In genomic region chr10:77915299-77916105, GRCh38 we compare ENCODE assay signal across 23 cellular contexts. TPM values are rescaled to one million over a fixed set of nuclear protein-coding genes. Genes with fewer than 3 reads are reported as not detected.
DNase-seq lines count a peak whose midpoint lies in the region; ATAC-seq, FAIRE-seq and TF ChIP-seq lines count a peak whose summit lies in the region.
"Had no signal": no experiment of that assay in that cellular context is flagged by ENCODE, and none has a peak within 500 bp of the region (broad histone marks: within the 10 kb centered on the region; RNA-seq: fewer than 3 reads in every experiment).

No MANE protein-coding gene starts in this region.

- H3K79me2 ChIP-seq in K562 (ENCODE audit: control insufficient read depth, insufficient read depth, low read length) (peaks cover 76% of the 10 kb centered on the region), osteoblast (ENCODE audit: insufficient read depth, low read length) (peaks cover 88% of the 10 kb centered on the region)

- H4K20me1 ChIP-seq in BLaER1 (peaks cover 58% of the 10 kb centered on the region), K562 (replicated peaks; ENCODE audit: control insufficient read depth, insufficient read depth, low read length) (peaks cover 7% of the 10 kb centered on the region; the same call in 1 of the 2 replicates), osteoblast (ENCODE audit: insufficient read depth, low read length) (peaks cover 66% of the 10 kb centered on the region)

- in situ Hi-C loops in K562 (cut with MboI) = no loop called here

- H3K4me1 ChIP-seq in BLaER1 (peaks cover 25% of the 10 kb centered on the region), K562 (replicated peaks in 1 of 2; ENCODE audit: control insufficient read depth in 2 of 2, insufficient read depth in 2 of 2, low read length in 2 of 2) (peaks cover 14 to 27% of the 10 kb centered on the region in 2 experiments), osteoblast (ENCODE audit: insufficient read depth, low read length) (peaks cover 23% of the 10 kb centered on the region)
- H3K4me1 ChIP-seq: HAP-1 had no signal

- H2AFZ ChIP-seq in K562 (ENCODE audit: low read depth, low read length) (no peak overlapping the region), osteoblast (ENCODE audit: low read length) (no peak overlapping the region)

- WGBS in K562 (ENCODE audit: insufficient coverage, low coverage, missing lambda C conversion rate) = 59% methylated on average over 11 of the region's 11 CpGs

- no peak for TF ChIP-seq POLR2A in K562 (conservative IDR thresholded peaks at IDR 0.05)

- intact Hi-C loops in K562 (cut with micrococcal nuclease) = no loop called here

- TF ChIP-seq EP300 in K562 (IDR thresholded peaks at IDR 0.05; ENCODE audit: low read length) = no peak

- no peaks in the 10 kb centered on the region for H3K9me3 ChIP-seq in BLaER1
- H3K9me3 ChIP-seq in K562 (replicated peaks; ENCODE audit: control insufficient read depth, insufficient read depth, low read depth, low read length) = no peaks in the 10 kb centered on the region
- H3K9me3 ChIP-seq in osteoblast (ENCODE audit: low read depth, low read length) = no peaks in the 10 kb centered on the region
- H3K9me3 ChIP-seq: HAP-1 had no signal

- H3K9ac ChIP-seq in BLaER1 (no peak overlapping the region), K562 (ENCODE audit: insufficient read depth in 1 of 2, low read depth in 2 of 2, low read length in 2 of 2) (no peak overlapping the region)

- CTCF ChIA-PET in K562 (lab: Yijun Ruan, JAX; ENCODE audit: low intra/inter-chr PET ratio) = no interaction called here

- DNase-seq in HCEC 1CT (peak; percentile 56), K562 (ENCODE audit: extremely low read depth in 1 of 4, low spot score in 3 of 4) (no peak), osteoblast (ENCODE audit: insufficient read length, low spot score, missing footprints) (no peak), NAMALWA (ENCODE audit: low spot score) (no peak), NCI-H1092 treated with DMSO at 0.1 percent for 48 hours (lab: John Stamatoyannopoulos, UW) (no peak), iPS-NIHi11 (ENCODE audit: low spot score) (no peak), globus pallidus (ENCODE audit: low spot score) (no peak)
- DNase-seq: ACHN; AML-193; NCI-H1105 treated with DMSO at 0.1 percent for 48 hours; NCI-H2029 treated with DMSO at 0.1 percent for 48 hours; NCI-H2171; NCI-H345; NCI-H524; NCI-H774; NK-92 treated with Interleukin-12 subunit alpha and Interleukin-12 subunit beta, amount 100 ng/mL, for 24 hours; T-cell had no signal

- no peaks in the 10 kb centered on the region for H3K9me1 ChIP-seq in K562 (ENCODE audit: control insufficient read depth, insufficient read depth, low read length)

- no peak overlapping the region for H3K4me3 ChIP-seq in BLaER1
- no peak overlapping the region for H3K4me3 ChIP-seq in K562
- no peak overlapping the region for H3K4me3 ChIP-seq in osteoblast (ENCODE audit: insufficient read depth, low read length)
- H3K4me3 ChIP-seq: GM12878, HAP-1 had no signal

- H3K36me3 ChIP-seq in BLaER1 (no peaks in the 10 kb centered on the region), K562 (ENCODE audit: control insufficient read depth, insufficient read depth, low read length) (no peaks in the 10 kb centered on the region), osteoblast (ENCODE audit: insufficient read depth, low read length) (no peaks in the 10 kb centered on the region)
- H3K36me3 ChIP-seq: HAP-1 had no signal

- no peak for TF ChIP-seq RAD21 in K562 (CRISPR knock-in tag; conservative IDR thresholded peaks at IDR 0.05 in 1 of 2, IDR thresholded peaks at IDR 0.05 in 1 of 2)

- peak overlapping the region; percentile 11; the same call in 1 of the 2 replicates for H3K4me2 ChIP-seq in BLaER1
- H3K4me2 ChIP-seq in K562 (ENCODE audit: insufficient read depth, low read length) = no peak overlapping the region
- H3K4me2 ChIP-seq in osteoblast (ENCODE audit: insufficient read depth, low read length) = peak overlapping the region; percentile 20

- TF ChIP-seq CTCF in K562 (IDR thresholded peaks at IDR 0.05 in 2 of 3, conservative IDR thresholded peaks at IDR 0.05 in 1 of 3; ENCODE audit: insufficient read depth in 2 of 3, low read depth in 1 of 3, low read length in 3 of 3) = no peak
- TF ChIP-seq CTCF in osteoblast (IDR thresholded peaks at IDR 0.05; ENCODE audit: extremely low read depth, low read depth, low read length) = no peak

- POLR2A ChIA-PET in K562 (lab: Yijun Ruan, JAX) = interaction anchor here (0.6 to 7.2 kb wide), 2 partner anchors 7 to 9 kb away, joined by 3 to 83 read pairs; partner anchors contain the start of gene DLG5

- H3K27ac ChIP-seq in BLaER1 (no peak overlapping the region), K562 (ENCODE audit: extremely low read depth, low read depth, low read length) (no peak overlapping the region), osteoblast (ENCODE audit: low read depth, low read length) (no peak overlapping the region)

- H3K27me3 ChIP-seq in BLaER1 (no peaks in the 10 kb centered on the region), K562 (ENCODE audit: control insufficient read depth in 2 of 2, insufficient read depth in 2 of 2, low read length in 2 of 2) (no peaks in the 10 kb centered on the region), osteoblast (ENCODE audit: insufficient read depth, low read length) (no peaks in the 10 kb centered on the region)

- no TSS peak for BruUV-seq in K562 (replicated peaks; lab: Mats Ljungman, UMichigan)

- ATAC-seq in K562 = no peak
- ATAC-seq: GM12878, Panc1, T-cell had no signal

- FAIRE-seq in K562 (lab: Jason Lieb, UNC) = no peak
- FAIRE-seq: D721Med, GM12878, HTR-8/SVneo had no signal

TF ChIP-seq in K562, 482 proteins besides CTCF, POLR2A, EP300 and RAD21 (continues in another document):
- peak; percentile 53 for TF ChIP-seq MAFF (IDR thresholded peaks at IDR 0.05; ENCODE audit: low read length)
- TF ChIP-seq ZBTB5 (IDR thresholded peaks at IDR 0.05) = no peak
- TF ChIP-seq GATAD2B (IDR thresholded peaks at IDR 0.05; ENCODE audit: borderline replicate concordance) = no peak
- no peak for TF ChIP-seq ESRRA (IDR thresholded peaks at IDR 0.05; ENCODE audit: borderline replicate concordance, low read depth)
- TF ChIP-seq C11orf30 (IDR thresholded peaks at IDR 0.05; ENCODE audit: low read depth) = peak; percentile 63

RNA-seq across cellular contexts. Expression of gene DLG5, which starts 11.1 kb away (rescaled TPM):
- 91.9 and 204 TPM in 2 replicates for total RNA-seq in K562 (2011; cell fraction: chromatin; rRNA removed; ENCODE audit: low replicate concordance)
- total RNA-seq in K562 (2011; cell fraction: nucleolus; rRNA removed) = 90.6 and 92.5 TPM in 2 replicates
- total RNA-seq in K562 (2011; cell fraction: nucleoplasm; rRNA removed) = 67.2 and 68.6 TPM in 2 replicates
- total RNA-seq in K562 (2014; rRNA removed) = 10.1 and 13.6 TPM in 2 replicates
- 9.2 and 9.6 TPM in 2 replicates for total RNA-seq in K562 (2014; rRNA removed; fragmentation: Illumina TruSeq; extraction: Trizol)
- 11.0 and 11.2 TPM in 2 replicates for total RNA-seq in K562 (2015; rRNA removed; fragmentation: Illumina TruSeq; extraction: Trizol)
- total RNA-seq in K562 (2021) = 24.0 and 26.8 TPM in 2 replicates
- 8.8 and 11.9 TPM in 2 replicates for polyA plus RNA-seq in K562 (2011; rRNA removed)
- polyA plus RNA-seq in K562 (2011; cell fraction: cytosol; rRNA removed) = 8.1 and 10.6 TPM in 2 replicates
- polyA plus RNA-seq in K562 (2011; cell fraction: nucleus; rRNA removed) = 72.9 and 124 TPM in 2 replicates
- polyA plus RNA-seq in K562 (2012) = 16.0 and 23.5 TPM in 2 replicates
- polyA plus RNA-seq in K562 (2014; fragmentation: Illumina TruSeq; extraction: Trizol) = 17.9 and 18.8 TPM in 2 replicates
- polyA plus RNA-seq in K562 (2014; fragmentation: Nextera tagmentation; extraction: Ambion mirVana) = 1 to 10 TPM; 1.4 to 1.5 TPM
- 17.2 and 17.3 TPM in 2 replicates for polyA plus RNA-seq in K562 (2014; rRNA removed)
- 11.9 and 15.3 TPM in 2 replicates for polyA minus RNA-seq in K562 (2011; rRNA and poly(A)+ RNA removed)
- polyA minus RNA-seq in K562 (2011; cell fraction: cytosol; rRNA and poly(A)+ RNA removed) = 7.3 and 10.1 TPM in 2 replicates
- 27.9 and 33.8 TPM in 2 replicates for polyA minus RNA-seq in K562 (2011; cell fraction: nucleus; rRNA and poly(A)+ RNA removed)
- 51.4 and 51.6 TPM in 2 replicates for total RNA-seq in osteoblast
